Comparison of ENCODE assay signal across 1 cellular context in genomic region chr7:123711832-123712293, GRCh38.
TF ChIP-seq lines count a peak whose summit lies in the region.

No MANE protein-coding gene starts in this region.

TF ChIP-seq in K562, 482 proteins besides CTCF, POLR2A, EP300 and RAD21 (continued from another document and continues in another):
- TF ChIP-seq ATF6 (CRISPR knock-in tag; IDR thresholded peaks at IDR 0.05) (no peak), FOXK2 (conservative IDR thresholded peaks at IDR 0.05 in 1 of 2, IDR thresholded peaks at IDR 0.05 in 1 of 2; ENCODE audit: low read depth in 2 of 2) (0 out of 4 replicates have a peak, but pooled peaks have one; percentile 31 to 45), DNMT1 (IDR thresholded peaks at IDR 0.05) (no peak), ZNF512 (tag; IDR thresholded peaks at IDR 0.05) (no peak), CTCFL (IDR thresholded peaks at IDR 0.05; ENCODE audit: borderline replicate concordance, insufficient read depth, low read depth, low read length, poor library complexity, severe bottlenecking) (no peak), ETV6 (IDR thresholded peaks at IDR 0.05; ENCODE audit: borderline replicate concordance in 1 of 2, low read depth in 2 of 2, low read length in 1 of 2) (peak in 1 of 2 experiments; percentile 61; a peak in 1 of 4 replicates), ETV6 (CRISPR knock-in tag; IDR thresholded peaks at IDR 0.05; ENCODE audit: borderline replicate concordance) (no peak), RB1 (IDR thresholded peaks at IDR 0.05; ENCODE audit: low read depth) (no peak), EHMT2 (IDR thresholded peaks at IDR 0.05) (peak; percentile 66; the same call in 1 of the 2 replicates), HLTF (IDR thresholded peaks at IDR 0.05) (peak; percentile 72; the same call in 1 of the 2 replicates), ZNF668 (CRISPR knock-in tag; IDR thresholded peaks at IDR 0.05) (0 out of 2 replicates have a peak, but pooled peaks have one; percentile 19), BHLHE40 (IDR thresholded peaks at IDR 0.05; ENCODE audit: low read length) (no peak), JUND (IDR thresholded peaks at IDR 0.05; ENCODE audit: borderline replicate concordance, low read depth, low read length) (peak; percentile 76; the same call in 1 of the 2 replicates), JUND (tag; IDR thresholded peaks at IDR 0.05; ENCODE audit: borderline replicate concordance, low read depth, low read length) (peak; percentile 69; the same call in 1 of the 3 replicates), PKNOX1 (IDR thresholded peaks at IDR 0.05) (peak; percentile 52; the same call in 1 of the 2 replicates), ZNF212 (CRISPR knock-in tag; IDR thresholded peaks at IDR 0.05) (no peak), NFRKB (IDR thresholded peaks at IDR 0.05; ENCODE audit: low read depth) (0 out of 2 replicates have a peak, but pooled peaks have one; percentile 55), RERE (CRISPR knock-in tag; IDR thresholded peaks at IDR 0.05; ENCODE audit: borderline replicate concordance) (no peak), ZMIZ1 (IDR thresholded peaks at IDR 0.05; ENCODE audit: low read depth in 2 of 2, low read length in 2 of 2) (no peak), XRCC4 (IDR thresholded peaks at IDR 0.05; ENCODE audit: extremely low read depth, insufficient read depth, insufficient read length) (no peak), NFE2 (IDR thresholded peaks at IDR 0.05; ENCODE audit: low read depth) (peak; percentile 9; the same call in 1 of the 2 replicates), HNRNPK (IDR thresholded peaks at IDR 0.05; ENCODE audit: low read depth, low read length, poor library complexity, severe bottlenecking) (no peak), EP400 (IDR thresholded peaks at IDR 0.05) (peak; percentile 56; the same call in 1 of the 2 replicates), NR0B1 (IDR thresholded peaks at IDR 0.05; ENCODE audit: partially characterized antibody) (no peak), NCOA4 (IDR thresholded peaks at IDR 0.05; ENCODE audit: partially characterized antibody) (peak; percentile 18), STAT5A (IDR thresholded peaks at IDR 0.05; ENCODE audit: borderline replicate concordance, low read length) (peak; percentile 90), ZBTB26 (CRISPR knock-in tag; IDR thresholded peaks at IDR 0.05) (no peak), CBX5 (IDR thresholded peaks at IDR 0.05; ENCODE audit: borderline replicate concordance, low read depth) (no peak), HDAC8 (tag; IDR thresholded peaks at IDR 0.05) (no peak), NBN (IDR thresholded peaks at IDR 0.05; ENCODE audit: low read depth) (peak; percentile 68), C11orf30 (IDR thresholded peaks at IDR 0.05; ENCODE audit: low read depth) (peak; percentile 6; the same call in 1 of the 2 replicates), TAL1 (IDR thresholded peaks at IDR 0.05) (peak; percentile 7; the same call in 1 of the 2 replicates), HES1 (IDR thresholded peaks at IDR 0.05; ENCODE audit: low read depth) (no peak), NUFIP1 (IDR thresholded peaks at IDR 0.05; ENCODE audit: partially characterized antibody) (no peak), HCFC1 (IDR thresholded peaks at IDR 0.05; ENCODE audit: low read depth, low read length) (no peak), NR2C1 (IDR thresholded peaks at IDR 0.05) (no peak), NR2C1 (tag; IDR thresholded peaks at IDR 0.05) (no peak), SAFB (IDR thresholded peaks at IDR 0.05; ENCODE audit: borderline replicate concordance, low read depth, low read length) (no peak), SNRNP70 (optimal IDR thresholded peaks at IDR 0.05; ENCODE audit: low read depth, low read length) (no peak), SMARCE1 (IDR thresholded peaks at IDR 0.05) (peak; percentile 63; the same call in 1 of the 2 replicates), ZNF589 (CRISPR knock-in tag; IDR thresholded peaks at IDR 0.05; ENCODE audit: low read depth) (0 out of 2 replicates have a peak, but pooled peaks have one; percentile 38), NFATC3 (IDR thresholded peaks at IDR 0.05) (0 out of 2 replicates have a peak, but pooled peaks have one; percentile 28), SIX5 (IDR thresholded peaks at IDR 0.05; ENCODE audit: borderline replicate concordance in 1 of 2, insufficient read depth in 1 of 2, low read depth in 1 of 2, low read length in 2 of 2) (no peak), TEAD4 (IDR thresholded peaks at IDR 0.05; ENCODE audit: low read length) (peak; percentile 68; the same call in 1 of the 2 replicates), TEAD4 (CRISPR knock-in tag; IDR thresholded peaks at IDR 0.05; ENCODE audit: borderline replicate concordance) (no peak)
